8 cellular contexts compared by ENCODE assay signal in the genomic region with DNA sequence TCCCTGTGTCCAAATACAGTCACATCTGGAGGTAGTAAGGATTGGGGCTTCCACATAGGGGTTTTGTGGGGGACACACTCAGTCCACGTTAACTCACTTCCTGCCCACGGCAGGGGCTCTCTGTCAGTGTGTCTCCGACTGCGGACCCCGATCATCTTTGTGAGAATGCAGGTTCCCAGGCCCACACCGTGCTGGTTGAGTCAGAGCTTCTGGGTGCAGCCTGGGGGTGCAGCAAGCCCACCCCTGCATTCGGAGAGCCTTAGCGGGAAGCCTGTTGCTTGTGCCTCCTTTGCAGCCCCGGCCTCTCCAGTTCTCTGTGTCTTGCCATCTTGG. TPM values are rescaled to one million over a fixed set of nuclear protein-coding genes. Genes with fewer than 3 reads are reported as not detected.
DNase-seq lines count a peak whose midpoint lies in the region; ATAC-seq and TF ChIP-seq lines count a peak whose summit lies in the region.

No MANE protein-coding gene starts in this region.

- CTCF ChIA-PET in activated CD8-positive, alpha-beta T cell treated with anti-CD3 and anti-CD28 coated beads, Interleukin-2, amount 10 ng/mL, durations not matched to agents 7 days and 5 days (lab: Charles Lee), result interaction anchor here (1.4 to 5.7 kb wide), 4 partner anchors 9 to 211 kb away, joined by 3 to 63 read pairs (median 16); a partner anchor contains a TSS

- H3K36me3 Mint-ChIP-seq in activated naive CD4-positive, alpha-beta T cell treated with anti-CD3 and anti-CD28 coated beads, Interleukin-2, amount 50 U/mL, for 24 hours, result no peaks in the 10 kb centered on the region
- H3K36me3 Mint-ChIP-seq in activated CD8-positive, alpha-beta T cell treated with anti-CD3 and anti-CD28 coated beads, Interleukin-2, amount 10 ng/mL, durations not matched to agents 7 days and 5 days (ENCODE audit: low read depth), result peaks cover 20% of the 10 kb centered on the region

- H3K9ac ChIP-seq in mesenchymal stem cell (ENCODE audit: low read length), result no peak overlapping the region

- peak overlapping the region; percentile 92 for H3K4me3 Mint-ChIP-seq in activated naive CD4-positive, alpha-beta T cell treated with anti-CD3 and anti-CD28 coated beads, Interleukin-2, amount 50 U/mL, for 24 hours
- H3K4me3 Mint-ChIP-seq in activated CD8-positive, alpha-beta T cell treated with anti-CD3 and anti-CD28 coated beads, Interleukin-2, amount 10 ng/mL, durations not matched to agents 7 days and 5 days, result peak overlapping the region; percentile 84

- H3K23ac ChIP-seq in mesenchymal stem cell (ENCODE audit: low read length in 2 of 2), result no peak overlapping the region

- no peak for TF ChIP-seq POLR2A in tibial nerve (IDR thresholded peaks at IDR 0.05)

- H3K27me3 ChIP-seq in mesenchymal stem cell (ENCODE audit: control insufficient read depth in 1 of 2, insufficient read depth in 1 of 2, low read length in 2 of 2) (no peaks in the 10 kb centered on the region), tibial nerve (no peaks in the 10 kb centered on the region)

- H3K4me1 ChIP-seq in mesenchymal stem cell (ENCODE audit: control insufficient read depth, insufficient read depth, low read depth, low read length) (peaks cover 51% of the 10 kb centered on the region), tibial nerve (peaks cover 0 to 54% (median 38%) of the 10 kb centered on the region in 4 donors)

- peaks cover 28% of the 10 kb centered on the region for H3K79me1 ChIP-seq in mesenchymal stem cell (replicated peaks; ENCODE audit: low read length, poor library complexity, severe bottlenecking)

- H4K91ac ChIP-seq in mesenchymal stem cell (ENCODE audit: low read length), result peak overlapping the region; percentile 62

- H3K36me3 ChIP-seq in mesenchymal stem cell (ENCODE audit: control insufficient read depth in 1 of 2, insufficient read depth in 2 of 2, low read depth in 1 of 2, low read length in 2 of 2) (peaks cover 0 to 9% of the 10 kb centered on the region in 2 experiments), tibial nerve (peaks cover 0 to 11% (median 0%) of the 10 kb centered on the region in 3 donors)

- POLR2A ChIA-PET in activated CD8-positive, alpha-beta T cell treated with anti-CD3 and anti-CD28 coated beads, Interleukin-2, amount 10 ng/mL, durations not matched to agents 7 days and 5 days (lab: Charles Lee), result interaction anchor here (1.0 to 4.8 kb wide), 3 partner anchors 9 to 77 kb away, joined by 3 to 47 read pairs (median 4); a partner anchor contains a TSS

- no peak overlapping the region for H3K4me2 ChIP-seq in mesenchymal stem cell (ENCODE audit: low read length, poor library complexity, severe bottlenecking)

- H2AK5ac ChIP-seq in mesenchymal stem cell (ENCODE audit: low read length, severe bottlenecking), result peak overlapping the region; percentile 50

- peak overlapping the region; percentile 56 for H4K8ac ChIP-seq in mesenchymal stem cell (ENCODE audit: low read length)

- H3K27me3 Mint-ChIP-seq in activated naive CD4-positive, alpha-beta T cell treated with anti-CD3 and anti-CD28 coated beads, Interleukin-2, amount 50 U/mL, for 24 hours, result no peaks in the 10 kb centered on the region
- H3K27me3 Mint-ChIP-seq in activated CD8-positive, alpha-beta T cell treated with anti-CD3 and anti-CD28 coated beads, Interleukin-2, amount 10 ng/mL, durations not matched to agents 7 days and 5 days (ENCODE audit: low read depth), result no peaks in the 10 kb centered on the region

- H3K4me3 ChIP-seq in mesenchymal stem cell (ENCODE audit: insufficient read depth in 1 of 2, low read depth in 1 of 2, low read length in 2 of 2), result no peak overlapping the region
- H3K4me3 ChIP-seq in tibial nerve, result peak overlapping the region in 3 of 4 donors; percentile 7 to 31 (median 28)

- H3K27ac Mint-ChIP-seq in activated naive CD4-positive, alpha-beta T cell treated with anti-CD3 and anti-CD28 coated beads, Interleukin-2, amount 50 U/mL, for 24 hours, result peak overlapping the region; percentile 88
- peak overlapping the region; percentile 85 for H3K27ac Mint-ChIP-seq in activated CD8-positive, alpha-beta T cell treated with anti-CD3 and anti-CD28 coated beads, Interleukin-2, amount 10 ng/mL, durations not matched to agents 7 days and 5 days

- no peak overlapping the region for H3K14ac ChIP-seq in mesenchymal stem cell (ENCODE audit: low read length in 2 of 2)

- WGBS in mesenchymal stem cell, result 94% methylated on average over 9 of the region's 9 CpGs
- 69 to 73% methylated on average over 9 of the region's 9 CpGs for WGBS in tibial nerve, 2 donors

- peak overlapping the region in 1 of 2 experiments; percentile 0 for H2BK12ac ChIP-seq in mesenchymal stem cell (ENCODE audit: low read length in 2 of 2)

- H3K27ac ChIP-seq in mesenchymal stem cell (ENCODE audit: low read length, poor library complexity, severe bottlenecking) (no peak overlapping the region), tibial nerve (peak overlapping the region in 1 of 4 donors; percentile 68)

- no peak for TF ChIP-seq CTCF in tibial nerve (IDR thresholded peaks at IDR 0.05)

- H3K9me3 Mint-ChIP-seq in activated naive CD4-positive, alpha-beta T cell treated with anti-CD3 and anti-CD28 coated beads, Interleukin-2, amount 50 U/mL, for 24 hours, result no peaks in the 10 kb centered on the region
- H3K9me3 Mint-ChIP-seq in activated CD8-positive, alpha-beta T cell treated with anti-CD3 and anti-CD28 coated beads, Interleukin-2, amount 10 ng/mL, durations not matched to agents 7 days and 5 days (ENCODE audit: insufficient read depth), result no peaks in the 10 kb centered on the region

- H3K4ac ChIP-seq in mesenchymal stem cell (ENCODE audit: low read depth in 1 of 2, low read length in 2 of 2), result peak overlapping the region; percentile 1 to 2

- no peak for TF ChIP-seq EP300 in tibial nerve (IDR thresholded peaks at IDR 0.05)

- no peak for DNase-seq in activated naive CD4-positive, alpha-beta T cell treated with Interleukin-2 at 50 U/mL for 16 hours
- DNase-seq in activated CD8-positive, alpha-beta T cell treated with anti-CD3 and anti-CD28 coated beads, Interleukin-2, amount 10 ng/mL, durations not matched to agents 7 days and 5 days, result peak; percentile 27
- no peak for DNase-seq in mesenchymal stem cell
- no peak for DNase-seq in tibial nerve (ENCODE audit: low spot score in 2 of 2)
- no peak for DNase-seq in ecto neural progenitor cell (ENCODE audit: low spot score)
- no peak for DNase-seq in cerebellum (ENCODE audit: low spot score)

- peaks cover 90% of the 10 kb centered on the region for H3K4me1 Mint-ChIP-seq in activated naive CD4-positive, alpha-beta T cell treated with anti-CD3 and anti-CD28 coated beads, Interleukin-2, amount 50 U/mL, for 24 hours
- peaks cover 69% of the 10 kb centered on the region for H3K4me1 Mint-ChIP-seq in activated CD8-positive, alpha-beta T cell treated with anti-CD3 and anti-CD28 coated beads, Interleukin-2, amount 10 ng/mL, durations not matched to agents 7 days and 5 days (ENCODE audit: low read depth)

- H2BK15ac ChIP-seq in mesenchymal stem cell (ENCODE audit: low read depth, poor library complexity, severe bottlenecking), result no peak overlapping the region

- ATAC-seq in activated CD8-positive, alpha-beta T cell treated with anti-CD3 and anti-CD28 coated beads, Interleukin-2, amount 10 ng/mL, durations not matched to agents 7 days and 5 days, result peak; percentile 5
- no peak for ATAC-seq in GM21786 (IDR thresholded peaks at IDR 0.05; ENCODE audit: unreplicated experiment)

- peak overlapping the region in 1 of 2 experiments; percentile 40 for H3K18ac ChIP-seq in mesenchymal stem cell (ENCODE audit: low read depth in 1 of 2, low read length in 2 of 2)

- H2BK120ac ChIP-seq in mesenchymal stem cell (ENCODE audit: low read depth, low read length), result peak overlapping the region; percentile 9

- no peak overlapping the region for H2BK5ac ChIP-seq in mesenchymal stem cell (ENCODE audit: low read depth, low read length, poor library complexity, severe bottlenecking)

- no peak overlapping the region for H2AFZ ChIP-seq in mesenchymal stem cell (ENCODE audit: low read depth, low read length)

- H3K9me3 ChIP-seq in mesenchymal stem cell (ENCODE audit: control insufficient read depth, low read length) (peaks cover 8% of the 10 kb centered on the region), tibial nerve (peaks cover 0 to 9% (median 0%) of the 10 kb centered on the region in 4 donors)

RNA-seq across cellular contexts. Expression of a gene that starts 28.0 kb away (rescaled TPM):
- 10 to 100 TPM; 55.8 to 56.6 TPM for total RNA-seq in activated CD8-positive, alpha-beta T cell treated with anti-CD3 and anti-CD28 coated beads, Interleukin-2, amount 10 ng/mL, durations not matched to agents 7 days and 5 days
- 35.6 TPM for polyA plus RNA-seq in mesenchymal stem cell (2013, experiment 1 of 2)
- 36.5 TPM for polyA plus RNA-seq in mesenchymal stem cell (2013, experiment 2 of 2)
- 10 to 100 TPM; 29.0 to 56.7 (median 34.5) TPM for total RNA-seq in tibial nerve
- 40.8 TPM for total RNA-seq in cerebellum

Comparison
In these comparisons a context has a peak if more than half of its experiments do, and no peak if none do; other contexts are left out.
1. H3K4me3 ChIP-seq: peak in tibial nerve (3 of 4); none in mesenchymal stem cell (0 of 2).